In the genomic region with DNA sequence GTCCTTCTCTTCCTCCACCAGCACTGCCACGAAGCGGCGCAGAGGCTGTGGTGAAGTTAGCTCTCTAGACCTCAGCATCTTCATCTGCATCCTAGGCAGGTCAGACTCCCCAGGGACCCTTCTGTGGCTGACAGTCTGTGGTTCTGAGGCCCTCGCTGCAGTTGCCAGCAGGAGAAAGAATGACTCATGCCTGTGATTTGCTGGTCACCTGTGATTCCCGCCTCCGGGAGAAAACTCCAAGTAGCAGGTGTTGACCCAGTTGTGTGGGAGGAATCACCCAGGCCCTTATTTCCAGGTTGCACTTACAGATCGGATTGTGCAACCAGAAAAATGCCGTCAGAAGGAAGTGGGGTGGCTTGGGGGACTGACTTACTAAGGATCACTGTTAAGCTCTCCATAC, we compare ENCODE assay signal across 10 cellular contexts.
DNase-seq lines count a peak whose midpoint lies in the region; ATAC-seq, FAIRE-seq and TF ChIP-seq lines count a peak whose summit lies in the region.
"Had no signal": no experiment of that assay in that cellular context is flagged by ENCODE, and none has a peak within 500 bp of the region (broad histone marks: within the 10 kb centered on the region; RNA-seq: fewer than 3 reads in every experiment).

No MANE protein-coding gene starts in this region.

- H3K36me3 Mint-ChIP-seq in Calu3 (ENCODE audit: insufficient read depth, unreplicated experiment): peaks cover 28% of the 10 kb centered on the region
- peaks cover 18% of the 10 kb centered on the region for H3K36me3 Mint-ChIP-seq in activated CD8-positive, alpha-beta T cell treated with anti-CD3 and anti-CD28 coated beads, Interleukin-2, amount 10 ng/mL, durations not matched to agents 7 days and 5 days (ENCODE audit: low read depth)

- no peaks in the 10 kb centered on the region for H3K27me3 Mint-ChIP-seq in Calu3 (ENCODE audit: unreplicated experiment)
- H3K27me3 Mint-ChIP-seq in activated CD8-positive, alpha-beta T cell treated with anti-CD3 and anti-CD28 coated beads, Interleukin-2, amount 10 ng/mL, durations not matched to agents 7 days and 5 days (ENCODE audit: low read depth): no peaks in the 10 kb centered on the region
- H3K27me3 Mint-ChIP-seq: activated naive CD4-positive, alpha-beta T cell treated with anti-CD3 and anti-CD28 coated beads, Interleukin-2, amount 50 U/mL, for 24 hours had no signal

- no peaks in the 10 kb centered on the region for H3K36me3 ChIP-seq in bronchial epithelial cell (ENCODE audit: control insufficient read depth, insufficient read depth, low read length)
- no peaks in the 10 kb centered on the region for H3K36me3 ChIP-seq in thyroid gland

- H3K27me3 ChIP-seq in bronchial epithelial cell (ENCODE audit: control insufficient read depth, insufficient read depth, low read length) (no peaks in the 10 kb centered on the region), thyroid gland (no peaks in the 10 kb centered on the region)

- 84 to 94% methylated on average over 7 to 8 of the region's 8 CpGs for WGBS in thyroid gland, 2 donors

- no peaks in the 10 kb centered on the region for H3K9me3 ChIP-seq in thyroid gland

- CTCF ChIA-PET in Calu3 (lab: Charles Lee): no interaction called here
- CTCF ChIA-PET in activated CD8-positive, alpha-beta T cell treated with anti-CD3 and anti-CD28 coated beads, Interleukin-2, amount 10 ng/mL, durations not matched to agents 7 days and 5 days (lab: Charles Lee): interaction anchor here (1.0 kb wide), 1 partner anchor 151 kb away, joined by 4 read pairs; no protein-coding TSS in a partner anchor

- TF ChIP-seq CTCF in Calu3 (IDR thresholded peaks at IDR 0.05; ENCODE audit: unreplicated experiment) (no peak), bronchial epithelial cell (IDR thresholded peaks at IDR 0.05; ENCODE audit: insufficient read depth, low read length, severe bottlenecking) (no peak), thyroid gland (IDR thresholded peaks at IDR 0.05) (no peak)

- no TSS peak for BruUV-seq in Calu3 (replicated peaks; lab: Mats Ljungman, UMichigan)

- no peak overlapping the region for H3K4me3 Mint-ChIP-seq in Calu3 (ENCODE audit: low read depth, unreplicated experiment)
- H3K4me3 Mint-ChIP-seq in activated CD8-positive, alpha-beta T cell treated with anti-CD3 and anti-CD28 coated beads, Interleukin-2, amount 10 ng/mL, durations not matched to agents 7 days and 5 days: no peak overlapping the region
- H3K4me3 Mint-ChIP-seq: activated naive CD4-positive, alpha-beta T cell treated with anti-CD3 and anti-CD28 coated beads, Interleukin-2, amount 50 U/mL, for 24 hours had no signal

- POLR2A ChIA-PET in activated CD8-positive, alpha-beta T cell treated with anti-CD3 and anti-CD28 coated beads, Interleukin-2, amount 10 ng/mL, durations not matched to agents 7 days and 5 days (lab: Charles Lee): no interaction called here

- FAIRE-seq in bronchial epithelial cell (lab: Jason Lieb, UNC): no peak

- H3K27ac ChIP-seq in thyroid gland: no peak overlapping the region

- TF ChIP-seq POLR2A in thyroid gland (IDR thresholded peaks at IDR 0.05): no peak

- no peak overlapping the region for H3K27ac Mint-ChIP-seq in Calu3 (ENCODE audit: unreplicated experiment)
- no peak overlapping the region for H3K27ac Mint-ChIP-seq in activated CD8-positive, alpha-beta T cell treated with anti-CD3 and anti-CD28 coated beads, Interleukin-2, amount 10 ng/mL, durations not matched to agents 7 days and 5 days
- H3K27ac Mint-ChIP-seq: activated naive CD4-positive, alpha-beta T cell treated with anti-CD3 and anti-CD28 coated beads, Interleukin-2, amount 50 U/mL, for 24 hours had no signal

- ATAC-seq in GM19397 (IDR thresholded peaks at IDR 0.05; ENCODE audit: unreplicated experiment) (peak; percentile 64), HG03196 (IDR thresholded peaks at IDR 0.05; ENCODE audit: unreplicated experiment) (peak; percentile 70)
- ATAC-seq in activated CD8-positive, alpha-beta T cell treated with anti-CD3 and anti-CD28 coated beads, Interleukin-2, amount 10 ng/mL, durations not matched to agents 7 days and 5 days: no peak

- no peaks in the 10 kb centered on the region for H3K4me1 ChIP-seq in thyroid gland

- H3K9me3 Mint-ChIP-seq in Calu3 (ENCODE audit: low read depth, unreplicated experiment): no peaks in the 10 kb centered on the region
- no peaks in the 10 kb centered on the region for H3K9me3 Mint-ChIP-seq in activated CD8-positive, alpha-beta T cell treated with anti-CD3 and anti-CD28 coated beads, Interleukin-2, amount 10 ng/mL, durations not matched to agents 7 days and 5 days (ENCODE audit: insufficient read depth)
- H3K9me3 Mint-ChIP-seq: activated naive CD4-positive, alpha-beta T cell treated with anti-CD3 and anti-CD28 coated beads, Interleukin-2, amount 50 U/mL, for 24 hours had no signal

- DNase-seq in Calu3: peak; percentile 33
- peak; percentile 87 for DNase-seq in bronchial epithelial cell (ENCODE audit: low read depth)
- DNase-seq in thyroid gland: no peak
- no peak for DNase-seq in stimulated activated CD4-positive, alpha-beta T cell treated with anti-CD3 and anti-CD28 coated beads, Interleukin-1b, Interleukin-23, amount 100 ng/mL, for 48 hours
- no peak for DNase-seq in superior temporal gyrus (ENCODE audit: extremely low spot score)
- DNase-seq in activated CD8-positive, alpha-beta T cell treated with anti-CD3 and anti-CD28 coated beads, Interleukin-2, amount 10 ng/mL, durations not matched to agents 7 days and 5 days: no peak
- DNase-seq: hippocampal formation had no signal

- H3K4me3 ChIP-seq in bronchial epithelial cell (ENCODE audit: low read depth, low read length) (no peak overlapping the region), thyroid gland (replicated peaks in 1 of 3) (no peak overlapping the region)

- intact Hi-C loops in Calu3 (cut with micrococcal nuclease; ENCODE audit: unreplicated experiment) (no loop called here), thyroid gland (cut with DNase I) (no loop called here)

- peaks cover 21% of the 10 kb centered on the region for H3K4me1 Mint-ChIP-seq in Calu3 (ENCODE audit: low read depth, unreplicated experiment)
- peaks cover 32% of the 10 kb centered on the region for H3K4me1 Mint-ChIP-seq in activated CD8-positive, alpha-beta T cell treated with anti-CD3 and anti-CD28 coated beads, Interleukin-2, amount 10 ng/mL, durations not matched to agents 7 days and 5 days (ENCODE audit: low read depth)

Comparison
In these comparisons a context has a peak if more than half of its experiments do, and no peak if none do; other contexts are left out.
1. DNase-seq: peak in Calu3 (single experiment) and bronchial epithelial cell (single experiment); none in thyroid gland (0 of 2), stimulated activated CD4-positive, alpha-beta T cell treated with anti-CD3 and anti-CD28 coated beads, Interleukin-1b, Interleukin-23, amount 100 ng/mL, for 48 hours (single experiment), superior temporal gyrus (single experiment) and activated CD8-positive, alpha-beta T cell treated with anti-CD3 and anti-CD28 coated beads, Interleukin-2, amount 10 ng/mL, durations not matched to agents 7 days and 5 days (single experiment).